ENCODE assay signal across 8 cellular contexts in genomic region chr3:52237006-52237658, GRCh38. TPM values are rescaled to one million over a fixed set of nuclear protein-coding genes. Genes with fewer than 3 reads are reported as not detected.
DNase-seq lines count a peak whose midpoint lies in the region; ATAC-seq and TF ChIP-seq lines count a peak whose summit lies in the region.

No MANE protein-coding gene starts in this region.

- H3K36me3 ChIP-seq in BLaER1 treated with 17β-estradiol and CSF1 and Interleukin-3, amounts not matched to agents 10 nM and 100 nM = peaks cover 13 to 42% (median 26%) of the 10 kb centered on the region in 11 experiments; a peak in 20 of 22 replicates

- H3K4me1 ChIP-seq in BLaER1 treated with 17β-estradiol and CSF1 and Interleukin-3, amounts not matched to agents 10 nM and 100 nM = peaks cover 84 to 91% (median 88%) of the 10 kb centered on the region in 10 experiments

- no peaks in the 10 kb centered on the region for H3K9me3 ChIP-seq in BLaER1 treated with 17β-estradiol and CSF1 and Interleukin-3, amounts not matched to agents 10 nM and 100 nM (replicated peaks in 1 of 11)

- peak overlapping the region; percentile 85 to 97 (median 92) for H3K9ac ChIP-seq in BLaER1 treated with 17β-estradiol and CSF1 and Interleukin-3, amounts not matched to agents 10 nM and 100 nM

- peak overlapping the region; percentile 94 to 99 (median 98) for H3K4me2 ChIP-seq in BLaER1 treated with 17β-estradiol and CSF1 and Interleukin-3, amounts not matched to agents 10 nM and 100 nM

- peaks cover 63 to 70% of the 10 kb centered on the region in 2 donors for H3K4me1 Mint-ChIP-seq in effector memory CD8-positive, alpha-beta T cell (ENCODE audit: low read depth in 2 of 2)
- H3K4me1 Mint-ChIP-seq in neural crest cell = peaks cover 27% of the 10 kb centered on the region

- H3K27me3 ChIP-seq in BLaER1 treated with 17β-estradiol and CSF1 and Interleukin-3, amounts not matched to agents 10 nM and 100 nM = no peaks in the 10 kb centered on the region

- H3K36me3 Mint-ChIP-seq in effector memory CD8-positive, alpha-beta T cell (ENCODE audit: insufficient read depth) = peaks cover 39% of the 10 kb centered on the region
- no peaks in the 10 kb centered on the region for H3K36me3 Mint-ChIP-seq in neural crest cell (ENCODE audit: low read depth)

- no peak for DNase-seq in NB4 (ENCODE audit: low read depth)
- no peak for DNase-seq in effector memory CD8-positive, alpha-beta T cell
- no peak for DNase-seq in neural crest cell (ENCODE audit: low read depth, low spot score)
- no peak for DNase-seq in anterior cingulate cortex (lab: John Stamatoyannopoulos, UW)

- H3K4me3 Mint-ChIP-seq in effector memory CD8-positive, alpha-beta T cell = peak overlapping the region; percentile 97 to 98
- H3K4me3 Mint-ChIP-seq in neural crest cell = peak overlapping the region; percentile 34

- no peaks in the 10 kb centered on the region for H3K27me3 Mint-ChIP-seq in effector memory CD8-positive, alpha-beta T cell
- H3K27me3 Mint-ChIP-seq in neural crest cell (ENCODE audit: low read depth) = peaks cover 2% of the 10 kb centered on the region

- peak overlapping the region; percentile 93 to 95 for H3K27ac Mint-ChIP-seq in effector memory CD8-positive, alpha-beta T cell
- H3K27ac Mint-ChIP-seq in neural crest cell (ENCODE audit: unreplicated experiment) = no peak overlapping the region

- no peaks in the 10 kb centered on the region for H3K9me3 Mint-ChIP-seq in effector memory CD8-positive, alpha-beta T cell
- no peaks in the 10 kb centered on the region for H3K9me3 Mint-ChIP-seq in neural crest cell

- peak overlapping the region; percentile 49 to 97 (median 93); a peak in 21 of 22 replicates for H3K27ac ChIP-seq in BLaER1 treated with 17β-estradiol and CSF1 and Interleukin-3, amounts not matched to agents 10 nM and 100 nM

- no peak for ATAC-seq in effector memory CD8-positive, alpha-beta T cell (replicated peaks)
- ATAC-seq in HG03460 (IDR thresholded peaks at IDR 0.05; ENCODE audit: unreplicated experiment) (no peak), GM18861 (IDR thresholded peaks at IDR 0.05; ENCODE audit: unreplicated experiment) (no peak), HG02981 (IDR thresholded peaks at IDR 0.05; ENCODE audit: unreplicated experiment) (no peak)

- TF ChIP-seq POLR2A in NB4 (IDR thresholded peaks at IDR 0.05; ENCODE audit: extremely low read depth, insufficient read length) = no peak

- H4K20me1 ChIP-seq in BLaER1 treated with 17β-estradiol and CSF1 and Interleukin-3, amounts not matched to agents 10 nM and 100 nM = peaks cover 25 to 64% (median 58%) of the 10 kb centered on the region in 11 experiments

- H3K4me3 ChIP-seq in BLaER1 treated with 17β-estradiol and CSF1 and Interleukin-3, amounts not matched to agents 10 nM and 100 nM = peak overlapping the region; percentile 78 to 95 (median 88)
- H3K4me3 ChIP-seq in NB4 (ENCODE audit: low read depth, low read length) = peak overlapping the region; percentile 34

- TF ChIP-seq CTCF in NB4 (IDR thresholded peaks at IDR 0.05; ENCODE audit: low read depth, low read length) = no peak
- TF ChIP-seq CTCF in neural crest cell (conservative IDR thresholded peaks at IDR 0.05) = no peak

RNA-seq across cellular contexts. Expression of gene TWF2, which starts 1.8 kb away (rescaled TPM):
- 30.7 and 31.7 TPM in 2 replicates for total RNA-seq in neural crest cell

RNA-seq across cellular contexts. Expression of gene PPM1M, which starts 8.4 kb away (rescaled TPM):
- 4.3 and 4.4 TPM in 2 replicates for total RNA-seq in neural crest cell

RNA-seq across cellular contexts. Expression of gene TLR9, which starts 11.7 kb away (rescaled TPM):
- 0.16 TPM in 1 of 2 replicates, not detected in the other for total RNA-seq in neural crest cell

RNA-seq across cellular contexts. Expression of gene ALAS1, which starts 39.2 kb away (rescaled TPM):
- 47.8 and 53.0 TPM in 2 replicates for total RNA-seq in neural crest cell

RNA-seq across cellular contexts. Expression of gene WDR82, which starts 41.3 kb away (rescaled TPM):
- 114 and 119 TPM in 2 replicates for total RNA-seq in neural crest cell
